ENCODE assay signal across 2 cellular contexts in the genomic region with DNA sequence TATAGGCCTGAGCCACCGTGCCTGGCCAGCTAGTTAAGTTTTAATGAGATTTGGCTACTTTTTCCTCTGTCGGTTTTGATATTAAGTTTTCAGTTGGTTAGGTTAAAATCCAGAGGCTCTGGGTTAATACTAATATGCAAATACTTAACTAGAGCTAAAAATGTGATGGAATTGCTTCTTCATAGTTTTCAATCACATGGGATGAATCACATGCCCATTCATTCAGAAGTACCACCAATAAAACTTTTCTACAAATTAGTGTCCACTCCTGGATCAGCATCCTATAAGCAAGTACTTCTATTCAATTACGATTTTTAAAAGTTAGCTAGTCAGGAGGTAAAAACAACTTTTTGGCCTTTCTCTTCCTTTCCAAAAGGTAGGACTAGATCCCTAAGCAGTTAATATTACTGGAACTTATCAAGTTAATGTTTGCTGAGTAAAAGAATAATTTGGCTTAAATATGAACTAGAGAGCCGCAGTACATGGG.
TF ChIP-seq lines count a peak whose summit lies in the region.

No MANE protein-coding gene starts in this region.

TF ChIP-seq in A549, 52 proteins besides CTCF, POLR2A, EP300 and RAD21:
- no peak for TF ChIP-seq SMC3 (IDR thresholded peaks at IDR 0.05)

TF ChIP-seq in GM23338, 12 proteins besides CTCF, POLR2A, EP300 and RAD21:
- TF ChIP-seq POLR2AphosphoS5 (IDR thresholded peaks at IDR 0.05; ENCODE audit: low read depth) = no peak
- no peak for TF ChIP-seq ZNF462 (CRISPR knock-in tag; IDR thresholded peaks at IDR 0.05)
- TF ChIP-seq STAT1 (IDR thresholded peaks at IDR 0.05; ENCODE audit: unreplicated experiment) = no peak
- TF ChIP-seq JUNB (IDR thresholded peaks at IDR 0.05; ENCODE audit: unreplicated experiment) = no peak
- TF ChIP-seq, protein P1, sequence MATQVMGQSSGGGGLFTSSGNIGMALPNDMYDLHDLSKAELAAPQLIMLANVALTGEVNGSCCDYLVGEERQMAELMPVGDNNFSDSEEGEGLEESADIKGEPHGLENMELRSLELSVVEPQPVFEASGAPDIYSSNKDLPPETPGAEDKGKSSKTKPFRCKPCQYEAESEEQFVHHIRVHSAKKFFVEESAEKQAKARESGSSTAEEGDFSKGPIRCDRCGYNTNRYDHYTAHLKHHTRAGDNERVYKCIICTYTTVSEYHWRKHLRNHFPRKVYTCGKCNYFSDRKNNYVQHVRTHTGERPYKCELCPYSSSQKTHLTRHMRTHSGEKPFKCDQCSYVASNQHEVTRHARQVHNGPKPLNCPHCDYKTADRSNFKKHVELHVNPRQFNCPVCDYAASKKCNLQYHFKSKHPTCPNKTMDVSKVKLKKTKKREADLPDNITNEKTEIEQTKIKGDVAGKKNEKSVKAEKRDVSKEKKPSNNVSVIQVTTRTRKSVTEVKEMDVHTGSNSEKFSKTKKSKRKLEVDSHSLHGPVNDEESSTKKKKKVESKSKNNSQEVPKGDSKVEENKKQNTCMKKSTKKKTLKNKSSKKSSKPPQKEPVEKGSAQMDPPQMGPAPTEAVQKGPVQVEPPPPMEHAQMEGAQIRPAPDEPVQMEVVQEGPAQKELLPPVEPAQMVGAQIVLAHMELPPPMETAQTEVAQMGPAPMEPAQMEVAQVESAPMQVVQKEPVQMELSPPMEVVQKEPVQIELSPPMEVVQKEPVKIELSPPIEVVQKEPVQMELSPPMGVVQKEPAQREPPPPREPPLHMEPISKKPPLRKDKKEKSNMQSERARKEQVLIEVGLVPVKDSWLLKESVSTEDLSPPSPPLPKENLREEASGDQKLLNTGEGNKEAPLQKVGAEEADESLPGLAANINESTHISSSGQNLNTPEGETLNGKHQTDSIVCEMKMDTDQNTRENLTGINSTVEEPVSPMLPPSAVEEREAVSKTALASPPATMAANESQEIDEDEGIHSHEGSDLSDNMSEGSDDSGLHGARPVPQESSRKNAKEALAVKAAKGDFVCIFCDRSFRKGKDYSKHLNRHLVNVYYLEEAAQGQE (IDR thresholded peaks at IDR 0.05; ENCODE audit: unreplicated experiment) = no peak
- no peak for TF ChIP-seq ZNF331 (CRISPR knock-in tag; IDR thresholded peaks at IDR 0.05; ENCODE audit: low read depth)
- TF ChIP-seq EZH2phosphoT487 (IDR thresholded peaks at IDR 0.05; ENCODE audit: unreplicated experiment) = no peak
- TF ChIP-seq EZH2 (IDR thresholded peaks at IDR 0.05; ENCODE audit: low read depth, unreplicated experiment) = no peak
- no peak for TF ChIP-seq ZNF114 (CRISPR knock-in tag; IDR thresholded peaks at IDR 0.05)
- no peak for TF ChIP-seq CREB1 (CRISPR knock-in tag; IDR thresholded peaks at IDR 0.05; ENCODE audit: low read depth)
- TF ChIP-seq, protein P2, sequence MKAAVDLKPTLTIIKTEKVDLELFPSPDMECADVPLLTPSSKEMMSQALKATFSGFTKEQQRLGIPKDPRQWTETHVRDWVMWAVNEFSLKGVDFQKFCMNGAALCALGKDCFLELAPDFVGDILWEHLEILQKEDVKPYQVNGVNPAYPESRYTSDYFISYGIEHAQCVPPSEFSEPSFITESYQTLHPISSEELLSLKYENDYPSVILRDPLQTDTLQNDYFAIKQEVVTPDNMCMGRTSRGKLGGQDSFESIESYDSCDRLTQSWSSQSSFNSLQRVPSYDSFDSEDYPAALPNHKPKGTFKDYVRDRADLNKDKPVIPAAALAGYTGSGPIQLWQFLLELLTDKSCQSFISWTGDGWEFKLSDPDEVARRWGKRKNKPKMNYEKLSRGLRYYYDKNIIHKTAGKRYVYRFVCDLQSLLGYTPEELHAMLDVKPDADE (IDR thresholded peaks at IDR 0.05) = no peak
- TF ChIP-seq NANOG (IDR thresholded peaks at IDR 0.05; ENCODE audit: borderline replicate concordance) = no peak
